32 cellular contexts compared by ENCODE assay signal in the genomic region with DNA sequence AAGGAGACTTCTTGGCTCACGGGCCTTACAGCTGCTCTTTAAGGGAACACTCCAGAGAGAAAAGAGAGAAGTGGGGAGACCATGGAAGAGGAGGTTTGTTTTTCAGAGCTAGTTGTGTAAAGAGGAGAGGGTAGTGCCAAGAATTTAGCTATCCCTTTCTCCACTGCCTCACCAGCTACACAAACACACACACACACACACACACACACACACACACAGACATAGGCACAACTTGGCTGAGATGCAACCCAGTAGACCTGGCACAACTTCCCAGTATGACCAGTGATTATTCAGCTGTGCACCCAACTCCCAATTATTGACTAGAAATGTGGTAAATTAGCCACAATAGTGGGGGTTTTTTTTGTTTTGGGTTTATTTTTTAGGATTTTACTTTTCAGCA. TPM values are rescaled to one million over a fixed set of nuclear protein-coding genes. Genes with fewer than 3 reads are reported as not detected.
"Had no signal": no experiment of that assay in that cellular context is flagged by ENCODE, and none has a peak within 500 bp of the region (broad histone marks: within the 10 kb centered on the region; RNA-seq: fewer than 3 reads in every experiment).

No MANE protein-coding gene starts in this region.

- DNase-seq: activated B cell treated with CpG ODN at 0.5 μM for 24 hours; activated CD4-positive, alpha-beta T cell treated with anti-CD3 and anti-CD28 coated beads for 36 hours; activated CD4-positive, alpha-beta T cell treated with anti-CD3 and anti-CD28 coated beads, Interleukin-2, amount 50 U/mL, for 4 hours; activated CD8-positive, alpha-beta memory T cell treated with anti-CD3 and anti-CD28 coated beads for 24 hours; activated CD8-positive, alpha-beta memory T cell treated with anti-CD3 and anti-CD28 coated beads, Interleukin-2, amount 50 U/mL, for 4 hours; activated naive CD4-positive, alpha-beta T cell; activated T-cell treated with anti-CD3 and anti-CD28 coated beads, Interleukin-2, amount 50 U/mL, for 4 hours; adrenal gland; brain microvascular endothelial cell; caudate nucleus; effector CD4-positive, alpha-beta T cell; erythroblast; foreskin melanocyte; glutamatergic neuron; immature natural killer cell; left lung; naive thymus-derived CD8-positive, alpha-beta T cell; posterior cingulate gyrus; sigmoid colon; stimulated activated CD4-positive, alpha-beta T cell treated with anti-CD3 and anti-CD28 coated beads, Interleukin-15, amount 100 ng/mL, for 24 hours; stimulated activated CD4-positive, alpha-beta T cell treated with anti-CD3 and anti-CD28 coated beads, Interleukin-4, amount 100 ng/mL, for 1 hour; stimulated activated naive CD4-positive, alpha-beta T cell; T-helper 9 cell had no signal

RNA-seq across cellular contexts. Expression of a gene that starts 41.0 kb away (rescaled TPM):
- total RNA-seq: activated B cell treated with CpG ODN at 0.5 μM for 24 hours; activated CD4-positive, alpha-beta T cell treated with anti-CD3 and anti-CD28 coated beads for 36 hours; activated T-cell treated with anti-CD3 and anti-CD28 coated beads, Interleukin-2, amount 50 U/mL, for 4 hours; activated T-helper 2 cell treated with anti-CD3 and anti-CD28 coated beads, Interferon-gamma antibody, Interleukin-2, Interleukin-4, amounts not matched to agents 10 μg/mL and 5 μg/mL and 100 μg/mL, durations not matched to agents 14 hours and 24 hours and 36 hours; adrenal gland; ascending aorta; hepatocyte; kidney epithelial cell; left lung; lung microvascular endothelial cell; mesothelial cell of epicardium; naive thymus-derived CD8-positive, alpha-beta T cell; omental fat pad; sigmoid colon; smooth muscle cell; thoracic aorta had no signal
